Comparison of ENCODE assay signal across 23 cellular contexts in the genomic region with DNA sequence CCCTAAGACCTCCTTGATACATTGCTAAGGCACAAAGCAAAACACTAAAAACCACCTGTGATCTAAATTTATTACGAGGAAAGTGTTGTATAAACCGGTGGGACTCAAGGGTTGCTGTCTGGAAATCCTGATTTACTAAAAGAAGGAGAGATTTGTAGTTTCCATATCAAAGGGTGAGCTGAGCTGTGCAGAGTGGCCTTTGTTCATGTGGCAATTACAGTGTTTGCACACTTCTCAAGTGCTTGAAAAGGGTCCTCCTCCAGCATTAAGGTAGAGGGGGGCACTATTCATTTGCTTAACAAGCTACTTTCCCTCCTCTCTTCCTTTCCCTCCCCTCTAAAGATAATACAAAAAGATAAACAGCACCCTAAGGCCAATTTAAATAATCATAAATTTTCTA. TPM values are rescaled to one million over a fixed set of nuclear protein-coding genes. Genes with fewer than 3 reads are reported as not detected.
DNase-seq lines count a peak whose midpoint lies in the region; ATAC-seq and TF ChIP-seq lines count a peak whose summit lies in the region.
"Had no signal": no experiment of that assay in that cellular context is flagged by ENCODE, and none has a peak within 500 bp of the region (broad histone marks: within the 10 kb centered on the region; RNA-seq: fewer than 3 reads in every experiment).

No MANE protein-coding gene starts in this region.

- no peak for ATAC-seq in GM18502 (IDR thresholded peaks at IDR 0.05; ENCODE audit: poor library complexity, unreplicated experiment)
- no peak for ATAC-seq in HG03469 (IDR thresholded peaks at IDR 0.05; ENCODE audit: unreplicated experiment)
- ATAC-seq: activated T-cell treated with anti-CD3 and anti-CD28 coated beads, Interleukin-2, amount 50 U/mL, for 72 hours; heart right ventricle; psoas muscle had no signal

- H3K27ac ChIP-seq in KOPT-K1 (ENCODE audit: low read depth, low read length, poor library complexity, severe bottlenecking) = peak overlapping the region; percentile 54
- H3K27ac ChIP-seq in neuronal stem cell (replicated peaks; ENCODE audit: low read length) = no peak overlapping the region
- H3K27ac ChIP-seq: breast epithelium, heart right ventricle, KMS-11, Peyer's patch, psoas muscle, tibial nerve had no signal

- H3K23ac ChIP-seq in neuronal stem cell (ENCODE audit: low read depth, low read length, poor library complexity) = no peak overlapping the region

- H3K36me3 ChIP-seq in KOPT-K1 (ENCODE audit: insufficient read depth, low read length) = 0 out of 2 replicates have a peak, but pooled peaks cover 4% of the 10 kb centered on the region
- H3K36me3 ChIP-seq in neuronal stem cell (replicated peaks in 1 of 2; ENCODE audit: control insufficient read depth in 2 of 2, insufficient read depth in 2 of 2, low read length in 2 of 2) = no peaks in the 10 kb centered on the region
- H3K36me3 ChIP-seq: breast epithelium, heart right ventricle, Peyer's patch, tibial nerve had no signal

- H3K27me3 ChIP-seq in neuronal stem cell (ENCODE audit: control insufficient read depth in 3 of 3, insufficient read depth in 3 of 3, low read depth in 1 of 3, low read length in 3 of 3) = peaks cover 0 to 3% (median 0%) of the 10 kb centered on the region in 3 experiments
- H3K27me3 ChIP-seq: breast epithelium, heart right ventricle, Peyer's patch, tibial nerve had no signal

- H3K4me2 ChIP-seq in neuronal stem cell (ENCODE audit: insufficient read depth, low read length, poor library complexity, severe bottlenecking) = peak overlapping the region; percentile 18
- H3K4me2 ChIP-seq: KMS-11 had no signal

- no peak overlapping the region for H2BK15ac ChIP-seq in neuronal stem cell (ENCODE audit: low read length)

- no peak for TF ChIP-seq CTCF in progenitor cell of endocrine pancreas (IDR thresholded peaks at IDR 0.05; ENCODE audit: unreplicated experiment)

- no peak overlapping the region for H3K4me3 ChIP-seq in neuronal stem cell (ENCODE audit: low read length in 2 of 2)
- H3K4me3 ChIP-seq: breast epithelium, heart right ventricle, Peyer's patch, psoas muscle, tibial nerve had no signal

- H2BK12ac ChIP-seq in neuronal stem cell (ENCODE audit: low read length) = no peak overlapping the region

- H3K9me3 ChIP-seq in KOPT-K1 (ENCODE audit: insufficient read depth, low read length, poor library complexity, severe bottlenecking) (peaks cover 22% of the 10 kb centered on the region), neuronal stem cell (replicated peaks in 1 of 2; ENCODE audit: control insufficient read depth in 2 of 2, insufficient read depth in 1 of 2, low read depth in 1 of 2, low read length in 2 of 2) (no peaks in the 10 kb centered on the region)
- H3K9me3 ChIP-seq: breast epithelium, heart right ventricle, Peyer's patch, psoas muscle, tibial nerve had no signal

- no peaks in the 10 kb centered on the region for H3K9me3 Mint-ChIP-seq in progenitor cell of endocrine pancreas (ENCODE audit: low read depth)
- H3K9me3 Mint-ChIP-seq: activated naive CD4-positive, alpha-beta T cell treated with anti-CD3 and anti-CD28 coated beads for 36 hours; activated T-cell treated with anti-CD3 and anti-CD28 coated beads, Interleukin-2, amount 50 U/mL, for 72 hours; H9 had no signal

- no peak overlapping the region for H4K8ac ChIP-seq in neuronal stem cell (ENCODE audit: low read depth, low read length)

- no peaks in the 10 kb centered on the region for H3K79me1 ChIP-seq in neuronal stem cell (ENCODE audit: low read depth, low read length)

- no peak overlapping the region for H3K4ac ChIP-seq in neuronal stem cell (ENCODE audit: low read length)

- no peak overlapping the region for H3K27ac Mint-ChIP-seq in progenitor cell of endocrine pancreas
- H3K27ac Mint-ChIP-seq: activated CD4-positive, alpha-beta T cell treated with anti-CD3 and anti-CD28 coated beads, Interleukin-2, amount 10 ng/mL, durations not matched to agents 7 days and 5 days; activated naive CD4-positive, alpha-beta T cell treated with anti-CD3 and anti-CD28 coated beads for 36 hours; activated T-cell treated with anti-CD3 and anti-CD28 coated beads, Interleukin-2, amount 50 U/mL, for 72 hours; CD14-positive monocyte had no signal

- no CpG with 5 or more reads among the region's 2 CpGs for WGBS in neuronal stem cell (ENCODE audit: extremely low coverage in 2 of 2, insufficient read length in 2 of 2, insufficient replicate concordance in 1 of 2), 2 donors

- H3K14ac ChIP-seq in neuronal stem cell (ENCODE audit: low read length) = no peak overlapping the region

- no peak overlapping the region for H2AFZ ChIP-seq in neuronal stem cell (ENCODE audit: low read length)

- no peaks in the 10 kb centered on the region for H3K36me3 Mint-ChIP-seq in progenitor cell of endocrine pancreas (ENCODE audit: insufficient read depth)

- H2BK120ac ChIP-seq in neuronal stem cell (ENCODE audit: low read depth, low read length) = no peak overlapping the region

- no peak overlapping the region for H3K18ac ChIP-seq in neuronal stem cell (ENCODE audit: low read length)

- DNase-seq in NCI-H187 (lab: John Stamatoyannopoulos, UW) (peak; percentile 34 to 63), NCI-H510A (lab: John Stamatoyannopoulos, UW) (peak; percentile 22), neuronal stem cell (ENCODE audit: low spot score) (no peak), progenitor cell of endocrine pancreas (ENCODE audit: low spot score, unreplicated experiment) (no peak)
- DNase-seq: activated CD4-positive, alpha-beta T cell treated with anti-CD3 and anti-CD28 coated beads, Interleukin-2, amount 10 ng/mL, durations not matched to agents 7 days and 5 days; activated naive CD4-positive, alpha-beta T cell treated with anti-CD3 and anti-CD28 coated beads for 36 hours; activated T-cell treated with anti-CD3 and anti-CD28 coated beads, Interleukin-2, amount 50 U/mL, for 72 hours; effector CD8-positive, alpha-beta T cell; erythroblast; H9; heart right ventricle; mammary epithelial cell; NCI-H446; Peyer's patch; psoas muscle; T-helper 2 cell had no signal

- no peak overlapping the region for H2BK5ac ChIP-seq in neuronal stem cell (ENCODE audit: low read length)

- no peak overlapping the region for H3K9ac ChIP-seq in neuronal stem cell (ENCODE audit: low read depth, low read length, poor library complexity)
- H3K9ac ChIP-seq: KMS-11 had no signal

- no peak overlapping the region for H3K4me3 Mint-ChIP-seq in progenitor cell of endocrine pancreas (ENCODE audit: low read depth)
- H3K4me3 Mint-ChIP-seq: activated CD4-positive, alpha-beta T cell treated with anti-CD3 and anti-CD28 coated beads, Interleukin-2, amount 10 ng/mL, durations not matched to agents 7 days and 5 days; activated naive CD4-positive, alpha-beta T cell treated with anti-CD3 and anti-CD28 coated beads for 36 hours; activated T-cell treated with anti-CD3 and anti-CD28 coated beads, Interleukin-2, amount 50 U/mL, for 72 hours; CD14-positive monocyte; H9 had no signal

- H3K27me3 Mint-ChIP-seq in progenitor cell of endocrine pancreas = no peaks in the 10 kb centered on the region
- H3K27me3 Mint-ChIP-seq: activated CD4-positive, alpha-beta T cell treated with anti-CD3 and anti-CD28 coated beads, Interleukin-2, amount 10 ng/mL, durations not matched to agents 7 days and 5 days had no signal

- peaks cover 8% of the 10 kb centered on the region for H3K4me1 Mint-ChIP-seq in progenitor cell of endocrine pancreas (ENCODE audit: low read depth)

- H2AK5ac ChIP-seq in neuronal stem cell (ENCODE audit: low read depth, low read length) = no peak overlapping the region

- no peak overlapping the region for H4K91ac ChIP-seq in neuronal stem cell (ENCODE audit: low read depth, low read length, poor library complexity)

- H3K4me1 ChIP-seq in neuronal stem cell (ENCODE audit: control insufficient read depth in 2 of 2, insufficient read depth in 1 of 2, low read depth in 1 of 2, low read length in 2 of 2) = peaks cover 0 to 2% of the 10 kb centered on the region in 2 donors
- H3K4me1 ChIP-seq: breast epithelium, Peyer's patch, psoas muscle, tibial nerve had no signal

RNA-seq across cellular contexts. Expression of a gene that starts 30.5 kb away (rescaled TPM):
- 1.5 TPM for polyA plus RNA-seq in neuronal stem cell (2013, experiment 1 of 2)
- 1.6 TPM for polyA plus RNA-seq in neuronal stem cell (2013, experiment 2 of 2)
- 0.96 and 1.5 TPM in 2 replicates for total RNA-seq in progenitor cell of endocrine pancreas

Comparison
In these comparisons a context has a peak if more than half of its experiments do, and no peak if none do; other contexts are left out.
1. DNase-seq: peak in NCI-H187 (2 of 2) and NCI-H510A (single experiment); none in neuronal stem cell (single experiment) and progenitor cell of endocrine pancreas (single experiment).